ENCODE assay signal across 10 cellular contexts in genomic region chr4:3436798-3437581, GRCh38. TPM values are rescaled to one million over a fixed set of nuclear protein-coding genes. Genes with fewer than 3 reads are reported as not detected.
DNase-seq lines count a peak whose midpoint lies in the region; ATAC-seq and TF ChIP-seq lines count a peak whose summit lies in the region.
"Had no signal": no experiment of that assay in that cellular context is flagged by ENCODE, and none has a peak within 500 bp of the region (broad histone marks: within the 10 kb centered on the region; RNA-seq: fewer than 3 reads in every experiment).

No MANE protein-coding gene starts in this region.

- no peaks in the 10 kb centered on the region for H3K4me1 ChIP-seq in HEK293 (ENCODE audit: control insufficient read depth, insufficient read depth, low read length)
- peaks cover 0 to 12% (median 0%) of the 10 kb centered on the region in 3 donors for H3K4me1 ChIP-seq in gastroesophageal sphincter
- H3K4me1 ChIP-seq: heart left ventricle had no signal

- DNase-seq in RKO (ENCODE audit: low spot score): peak; percentile 55
- no peak for DNase-seq in SKM-1 treated with dmso at 0.1 percent for 144 hours (lab: John Stamatoyannopoulos, UW; ENCODE audit: unreplicated experiment)
- DNase-seq in GM20000 (ENCODE audit: low spot score): no peak
- DNase-seq in activated CD8-positive, alpha-beta memory T cell treated with anti-CD3 and anti-CD28 coated beads, Interleukin-2, amount 50 U/mL, for 4 hours: no peak

- H3K36me3 ChIP-seq in HEK293 (ENCODE audit: control insufficient read depth in 2 of 2, insufficient read depth in 1 of 2, low read length in 2 of 2) (no peaks in the 10 kb centered on the region), gastroesophageal sphincter (peaks cover 0 to 13% of the 10 kb centered on the region in 2 donors)

- no CpG with 5 or more reads among the region's 19 CpGs for WGBS in gastroesophageal sphincter (ENCODE audit: low coverage in 1 of 2), 2 donors

- peak; percentile 52 for ATAC-seq in gastroesophageal sphincter
- no peak for ATAC-seq in HG02852 (IDR thresholded peaks at IDR 0.05; ENCODE audit: unreplicated experiment)

- H3K27ac ChIP-seq in 22Rv1: peak overlapping the region; percentile 67
- no peak overlapping the region for H3K27ac ChIP-seq in HEK293 (ENCODE audit: extremely low read depth, low read depth, low read length)
- no peak overlapping the region for H3K27ac ChIP-seq in gastroesophageal sphincter
- H3K27ac ChIP-seq: heart left ventricle had no signal

- no peak overlapping the region for H3K4me3 ChIP-seq in HEK293 (ENCODE audit: low read depth, low read length)
- no peak overlapping the region for H3K4me3 ChIP-seq in gastroesophageal sphincter
- H3K4me3 ChIP-seq: heart left ventricle had no signal

- CTCF ChIA-PET in HEK293 (lab: Yijun Ruan, JAX): interaction anchor here (0.6 kb wide), 1 partner anchor 143 kb away, joined by 3 read pairs; no protein-coding TSS in a partner anchor

- H3K27me3 ChIP-seq in gastroesophageal sphincter: no peaks in the 10 kb centered on the region
- H3K27me3 ChIP-seq: heart left ventricle had no signal

- POLR2A ChIA-PET in HEK293 (lab: Yijun Ruan, JAX): no interaction called here

- H3K9me3 ChIP-seq in HEK293 (ENCODE audit: control insufficient read depth, insufficient read depth, low read depth, low read length) (no peaks in the 10 kb centered on the region), gastroesophageal sphincter (no peaks in the 10 kb centered on the region)
- H3K9me3 ChIP-seq: heart left ventricle had no signal

- TF ChIP-seq EP300 in gastroesophageal sphincter (IDR thresholded peaks at IDR 0.05): no peak

- no peak for TF ChIP-seq POLR2A in gastroesophageal sphincter (IDR thresholded peaks at IDR 0.05)

- TF ChIP-seq CTCF in 22Rv1 (IDR thresholded peaks at IDR 0.05) (no peak), HEK293 (tag by site-specific recombination; IDR thresholded peaks at IDR 0.05) (no peak), gastroesophageal sphincter (IDR thresholded peaks at IDR 0.05) (no peak), GM20000 (IDR thresholded peaks at IDR 0.05; ENCODE audit: extremely low read depth, missing control alignments) (no peak)

TF ChIP-seq in HEK293, 187 proteins besides CTCF, POLR2A, EP300 and RAD21:
- TF ChIP-seq KLF7 (tag by site-specific recombination; IDR thresholded peaks at IDR 0.05; ENCODE audit: borderline replicate concordance) (0 out of 2 replicates have a peak, but pooled peaks have one; percentile 54), ZNF701 (tag by site-specific recombination; IDR thresholded peaks at IDR 0.05) (no peak), ZNF394 (tag by site-specific recombination; IDR thresholded peaks at IDR 0.05; ENCODE audit: borderline replicate concordance) (peak; percentile 52), GLI2 (tag by site-specific recombination; IDR thresholded peaks at IDR 0.05; ENCODE audit: borderline replicate concordance, low read depth) (no peak), KLF17 (tag by site-specific recombination; IDR thresholded peaks at IDR 0.05) (peak; percentile 70), GLIS2 (tag by site-specific recombination; IDR thresholded peaks at IDR 0.05) (peak; percentile 75), ZNF692 (tag by site-specific recombination; IDR thresholded peaks at IDR 0.05) (0 out of 2 replicates have a peak, but pooled peaks have one; percentile 38), ZFHX2 (tag by site-specific recombination; conservative IDR thresholded peaks at IDR 0.05) (peak; percentile 40; the same call in 1 of the 2 replicates), ZNF398 (tag by site-specific recombination; IDR thresholded peaks at IDR 0.05) (no peak), ZNF629 (tag by site-specific recombination; IDR thresholded peaks at IDR 0.05) (no peak), REST (tag by site-specific recombination; IDR thresholded peaks at IDR 0.05) (peak; percentile 16; the same call in 1 of the 2 replicates), ZNF223 (tag by site-specific recombination; IDR thresholded peaks at IDR 0.05) (peak; percentile 90), KLF1 (tag by site-specific recombination; IDR thresholded peaks at IDR 0.05) (peak; percentile 76), ZNF600 (tag by site-specific recombination; IDR thresholded peaks at IDR 0.05) (peak; percentile 92), ZIC2 (tag by site-specific recombination; IDR thresholded peaks at IDR 0.05) (peak; percentile 94), ZBTB20 (tag by site-specific recombination; IDR thresholded peaks at IDR 0.05) (0 out of 2 replicates have a peak, but pooled peaks have one; percentile 23)

RNA-seq across cellular contexts. Expression of gene HGFAC, which starts 4.8 kb away (rescaled TPM):
- 1 to 10 TPM in 1 of 4 donors, under 1 TPM in 2, not detected in 1; 0.13 to 1.8 (median 0.62) TPM for total RNA-seq in gastroesophageal sphincter
- total RNA-seq: SK-MEL-5 had no signal

RNA-seq across cellular contexts. Expression of gene DOK7, which starts 26.1 kb away (rescaled TPM):
- 1 to 10 TPM in 3 of 4 donors, under 1 TPM in 1; 0.32 to 5.3 (median 2.8) TPM for total RNA-seq in gastroesophageal sphincter
- total RNA-seq: SK-MEL-5 had no signal
